In the genomic region with DNA sequence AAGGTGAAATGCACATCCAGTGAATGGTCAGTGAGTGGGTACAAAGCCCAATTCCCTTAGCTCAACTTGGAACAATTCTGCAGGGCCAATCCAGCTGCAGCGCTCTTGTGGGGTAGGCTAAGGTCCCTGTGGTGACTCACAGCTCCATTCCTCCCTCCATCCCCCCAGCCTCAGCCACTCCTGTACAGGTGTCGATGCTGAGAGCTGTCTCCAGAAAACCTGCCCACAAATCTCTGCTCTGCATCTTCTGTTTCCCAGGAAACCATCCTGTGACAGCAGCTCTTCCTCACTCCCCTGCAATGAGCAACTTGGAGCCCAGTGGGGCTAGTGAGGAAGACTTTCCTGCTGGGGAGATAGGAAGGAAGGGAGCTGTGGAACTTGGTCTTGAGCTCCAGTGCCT, we compare ENCODE assay signal across 27 cellular contexts.
"Had no signal": no experiment of that assay in that cellular context is flagged by ENCODE, and none has a peak within 500 bp of the region (broad histone marks: within the 10 kb centered on the region; RNA-seq: fewer than 3 reads in every experiment).

No MANE protein-coding gene starts in this region.

- H3K9me3 Mint-ChIP-seq: activated naive CD4-positive, alpha-beta T cell treated with anti-CD3 and anti-CD28 coated beads for 36 hours; activated naive CD4-positive, alpha-beta T cell treated with anti-CD3 and anti-CD28 coated beads, Interleukin-2, amount 50 U/mL, for 24 hours; activated naive CD8-positive, alpha-beta T cell treated with anti-CD3 and anti-CD28 coated beads for 36 hours; activated naive CD8-positive, alpha-beta T cell treated with anti-CD3 and anti-CD28 coated beads, Interleukin-2, amount 50 U/mL, for 24 hours; activated T-helper 1 cell treated with anti-CD3 and anti-CD28 coated beads, Interleukin-12 subunit alpha, Interleukin-12 subunit beta, Interleukin-2, Interleukin-4 antibody, amounts not matched to agents 30 ng/mL and 10 ng/mL and 1 ng/mL, durations not matched to agents 14 hours and 24 hours and 36 hours; activated T-helper 2 cell treated with anti-CD3 and anti-CD28 coated beads, Interferon-gamma antibody, Interleukin-2, Interleukin-4, amounts not matched to agents 10 μg/mL and 5 μg/mL and 100 μg/mL, durations not matched to agents 14 hours and 24 hours and 36 hours had no signal

- DNase-seq: activated CD4-positive, alpha-beta memory T cell treated with anti-CD3 and anti-CD28 coated beads for 36 hours; activated CD4-positive, alpha-beta T cell treated with anti-CD3 and anti-CD28 coated beads for 48 hours; activated CD4-positive, alpha-beta T cell treated with anti-CD3 and anti-CD28 coated beads, Interleukin-2, amount 50 U/mL, for 1 hour; activated CD8-positive, alpha-beta memory T cell treated with anti-CD3 and anti-CD28 coated beads, Interleukin-2, amount 10 ng/mL, durations not matched to agents 7 days and 5 days; activated CD8-positive, alpha-beta memory T cell treated with anti-CD3 and anti-CD28 coated beads, Interleukin-2, amount 50 U/mL, for 4 hours; activated CD8-positive, alpha-beta T cell treated with anti-CD3 and anti-CD28 coated beads, Interleukin-2, amount 10 ng/mL, durations not matched to agents 7 days and 5 days; activated effector memory CD4-positive, alpha-beta T cell treated with anti-CD3 and anti-CD28 coated beads, Interleukin-2, amount 50 U/mL, for 16 hours; activated naive CD4-positive, alpha-beta T cell treated with anti-CD3 and anti-CD28 coated beads for 36 hours; activated naive CD8-positive, alpha-beta T cell treated with anti-CD3 and anti-CD28 coated beads for 36 hours; activated naive CD8-positive, alpha-beta T cell treated with anti-CD3 and anti-CD28 coated beads, Interleukin-2, amount 50 U/mL, for 24 hours; activated T-cell treated with anti-CD3 and anti-CD28 coated beads, Interleukin-2, amount 50 U/mL, for 1 hour; activated T-cell treated with anti-CD3 and anti-CD28 coated beads, Interleukin-2, amount 50 U/mL, for 48 hours; adrenal gland; aorta; body of pancreas; central memory CD4-positive, alpha-beta T cell; cerebellar nuclear complex; colonic mucosa; effector CD8-positive, alpha-beta T cell; foreskin keratinocyte; gastrocnemius medialis; glutamatergic neuron; T-helper 2 cell had no signal

- H3K36me3 Mint-ChIP-seq: activated CD4-positive, alpha-beta memory T cell treated with anti-CD3 and anti-CD28 coated beads for 36 hours; activated CD8-positive, alpha-beta memory T cell treated with anti-CD3 and anti-CD28 coated beads, Interleukin-2, amount 10 ng/mL, durations not matched to agents 7 days and 5 days; activated naive CD4-positive, alpha-beta T cell treated with anti-CD3 and anti-CD28 coated beads, Interleukin-2, amount 50 U/mL, for 24 hours; activated naive CD8-positive, alpha-beta T cell treated with anti-CD3 and anti-CD28 coated beads for 36 hours; WTC11 had no signal

- H3K4me3 Mint-ChIP-seq: activated CD4-positive, alpha-beta memory T cell treated with anti-CD3 and anti-CD28 coated beads for 36 hours; activated CD8-positive, alpha-beta memory T cell treated with anti-CD3 and anti-CD28 coated beads, Interleukin-2, amount 10 ng/mL, durations not matched to agents 7 days and 5 days; activated CD8-positive, alpha-beta T cell treated with anti-CD3 and anti-CD28 coated beads, Interleukin-2, amount 10 ng/mL, durations not matched to agents 7 days and 5 days; activated naive CD4-positive, alpha-beta T cell treated with anti-CD3 and anti-CD28 coated beads for 36 hours; activated naive CD4-positive, alpha-beta T cell treated with anti-CD3 and anti-CD28 coated beads, Interleukin-2, amount 50 U/mL, for 24 hours; activated naive CD8-positive, alpha-beta T cell treated with anti-CD3 and anti-CD28 coated beads for 36 hours; activated naive CD8-positive, alpha-beta T cell treated with anti-CD3 and anti-CD28 coated beads, Interleukin-2, amount 50 U/mL, for 24 hours; activated T-helper 1 cell treated with anti-CD3 and anti-CD28 coated beads, Interleukin-12 subunit alpha, Interleukin-12 subunit beta, Interleukin-2, Interleukin-4 antibody, amounts not matched to agents 30 ng/mL and 10 ng/mL and 1 ng/mL, durations not matched to agents 14 hours and 24 hours and 36 hours; WTC11 had no signal

- H3K27me3 Mint-ChIP-seq: activated naive CD8-positive, alpha-beta T cell treated with anti-CD3 and anti-CD28 coated beads for 36 hours had no signal

- H3K27ac Mint-ChIP-seq: activated CD4-positive, alpha-beta memory T cell treated with anti-CD3 and anti-CD28 coated beads for 36 hours; activated CD8-positive, alpha-beta memory T cell treated with anti-CD3 and anti-CD28 coated beads, Interleukin-2, amount 10 ng/mL, durations not matched to agents 7 days and 5 days; activated CD8-positive, alpha-beta T cell treated with anti-CD3 and anti-CD28 coated beads, Interleukin-2, amount 10 ng/mL, durations not matched to agents 7 days and 5 days; activated naive CD4-positive, alpha-beta T cell treated with anti-CD3 and anti-CD28 coated beads for 36 hours; activated naive CD4-positive, alpha-beta T cell treated with anti-CD3 and anti-CD28 coated beads, Interleukin-2, amount 50 U/mL, for 24 hours; activated naive CD8-positive, alpha-beta T cell treated with anti-CD3 and anti-CD28 coated beads for 36 hours; activated naive CD8-positive, alpha-beta T cell treated with anti-CD3 and anti-CD28 coated beads, Interleukin-2, amount 50 U/mL, for 24 hours; activated T-helper 1 cell treated with anti-CD3 and anti-CD28 coated beads, Interleukin-12 subunit alpha, Interleukin-12 subunit beta, Interleukin-2, Interleukin-4 antibody, amounts not matched to agents 30 ng/mL and 10 ng/mL and 1 ng/mL, durations not matched to agents 14 hours and 24 hours and 36 hours; activated T-helper 2 cell treated with anti-CD3 and anti-CD28 coated beads, Interferon-gamma antibody, Interleukin-2, Interleukin-4, amounts not matched to agents 10 μg/mL and 5 μg/mL and 100 μg/mL, durations not matched to agents 14 hours and 24 hours and 36 hours; WTC11 had no signal

- ATAC-seq: activated CD8-positive, alpha-beta memory T cell treated with anti-CD3 and anti-CD28 coated beads, Interleukin-2, amount 10 ng/mL, durations not matched to agents 7 days and 5 days; activated CD8-positive, alpha-beta T cell treated with anti-CD3 and anti-CD28 coated beads, Interleukin-2, amount 10 ng/mL, durations not matched to agents 7 days and 5 days; activated naive CD8-positive, alpha-beta T cell treated with anti-CD3 and anti-CD28 coated beads, Interleukin-2, amount 50 U/mL, for 24 hours; body of pancreas; foreskin keratinocyte; gastrocnemius medialis; WTC11 had no signal

- H3K4me1 Mint-ChIP-seq: activated CD8-positive, alpha-beta memory T cell treated with anti-CD3 and anti-CD28 coated beads, Interleukin-2, amount 10 ng/mL, durations not matched to agents 7 days and 5 days; activated naive CD4-positive, alpha-beta T cell treated with anti-CD3 and anti-CD28 coated beads, Interleukin-2, amount 50 U/mL, for 24 hours; activated naive CD8-positive, alpha-beta T cell treated with anti-CD3 and anti-CD28 coated beads for 36 hours; activated naive CD8-positive, alpha-beta T cell treated with anti-CD3 and anti-CD28 coated beads, Interleukin-2, amount 50 U/mL, for 24 hours had no signal
